Comparison of ENCODE assay signal across 1 cellular context in the genomic region with DNA sequence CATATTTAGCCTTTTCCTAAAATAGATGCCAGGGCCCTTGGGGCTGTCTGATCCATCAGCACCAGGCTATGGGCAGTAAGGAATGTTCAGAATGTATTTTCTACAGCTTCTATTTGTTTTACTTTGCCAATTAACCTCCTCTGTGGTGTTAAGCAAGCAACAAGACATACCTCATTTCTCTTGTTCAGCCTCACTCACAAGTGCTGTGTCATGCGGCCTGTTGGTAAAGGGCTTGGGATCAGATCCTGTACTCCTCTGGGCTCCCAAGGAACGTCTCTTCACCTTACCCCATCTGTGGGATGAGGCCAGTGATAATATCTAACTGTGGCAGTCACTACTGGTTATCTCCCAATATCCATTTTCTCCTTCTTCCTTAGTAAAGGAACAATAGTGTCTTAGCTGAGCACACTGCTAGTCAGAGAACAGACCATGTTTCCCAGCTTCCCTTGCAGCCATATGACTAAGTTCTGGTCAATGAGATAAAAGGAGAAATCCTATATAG.
TF ChIP-seq lines count a peak whose summit lies in the region.

No MANE protein-coding gene starts in this region.

TF ChIP-seq in K562, 482 proteins besides CTCF, POLR2A, EP300 and RAD21 (continued from another document and continues in another):
- TF ChIP-seq GTF3C2 (IDR thresholded peaks at IDR 0.05; ENCODE audit: borderline replicate concordance, extremely low read depth, insufficient read length) (no peak), CHD7 (IDR thresholded peaks at IDR 0.05; ENCODE audit: low read depth, low read length) (no peak), BACH1 (tag; IDR thresholded peaks at IDR 0.05) (peak; percentile 65; the same call in 1 of the 2 replicates), YY1 (IDR thresholded peaks at IDR 0.05; ENCODE audit: borderline replicate concordance in 1 of 3, control insufficient read depth in 1 of 3, extremely low read depth in 1 of 3, insufficient read depth in 3 of 3, insufficient read length in 1 of 3, insufficient replicate concordance in 2 of 3, low read depth in 1 of 3, low read length in 2 of 3) (no peak), EP400 (IDR thresholded peaks at IDR 0.05) (0 out of 2 replicates have a peak, but pooled peaks have one; percentile 25), ZBTB11 (CRISPR knock-in tag; IDR thresholded peaks at IDR 0.05) (no peak), ZFX (CRISPR knock-in tag; IDR thresholded peaks at IDR 0.05) (peak; percentile 64), MGA (IDR thresholded peaks at IDR 0.05) (peak; percentile 43; the same call in 1 of the 2 replicates), HMBOX1 (IDR thresholded peaks at IDR 0.05) (peak; percentile 90), MAFK (IDR thresholded peaks at IDR 0.05; ENCODE audit: low read length) (peak; percentile 48; the same call in 1 of the 2 replicates)
